ENCODE assay signal across 12 cellular contexts in the genomic region with DNA sequence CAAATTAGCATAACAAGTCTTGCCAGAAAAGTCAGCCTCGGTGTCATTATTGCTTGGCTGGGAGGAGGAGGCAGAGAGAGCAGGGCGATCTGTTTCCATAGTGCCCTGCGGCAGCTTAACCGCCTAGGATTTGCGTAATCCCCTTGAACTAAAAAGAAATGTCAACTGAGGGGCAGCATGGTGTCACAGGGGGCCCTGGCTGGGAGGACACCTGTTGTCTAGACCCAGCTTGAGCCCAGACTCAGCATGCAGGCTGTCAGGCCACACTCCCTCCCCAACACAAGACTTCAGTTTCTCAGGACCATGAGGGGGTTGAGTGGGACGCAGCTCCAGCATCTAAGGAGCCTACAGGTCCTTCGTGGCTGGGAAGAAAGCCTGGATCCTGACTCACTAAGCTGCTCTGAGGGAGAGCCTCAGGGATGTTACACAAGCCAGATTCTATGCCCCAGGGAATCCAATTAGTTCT. TPM values are rescaled to one million over a fixed set of nuclear protein-coding genes. Genes with fewer than 3 reads are reported as not detected.
DNase-seq lines count a peak whose midpoint lies in the region; ATAC-seq and TF ChIP-seq lines count a peak whose summit lies in the region.
"Had no signal": no experiment of that assay in that cellular context is flagged by ENCODE, and none has a peak within 500 bp of the region (broad histone marks: within the 10 kb centered on the region; RNA-seq: fewer than 3 reads in every experiment).

No MANE protein-coding gene starts in this region.

- H3K79me2 ChIP-seq in GM23248 (ENCODE audit: insufficient read depth) (no peaks in the 10 kb centered on the region), osteoblast (ENCODE audit: insufficient read depth, low read length) (no peaks in the 10 kb centered on the region)

- peak; percentile 74 for DNase-seq in GM23248
- peak; percentile 47 for DNase-seq in NCI-H526 treated with DMSO at 0.1 percent for 48 hours (lab: John Stamatoyannopoulos, UW)
- DNase-seq in osteoblast (ENCODE audit: insufficient read length, low spot score, missing footprints) = peak; percentile 89
- DNase-seq in mucosa of gallbladder (ENCODE audit: low spot score) = no peak
- DNase-seq in NCI-H510A treated with DMSO at 0.1 percent for 48 hours (lab: John Stamatoyannopoulos, UW) = no peak
- DNase-seq: activated CD8-positive, alpha-beta memory T cell treated with anti-CD3 and anti-CD28 coated beads for 24 hours; NCI-H2227 treated with DMSO at 0.1 percent for 48 hours; occipital lobe; SW 1271 had no signal

- H3K4me2 ChIP-seq in GM23248 (ENCODE audit: unreplicated experiment) (no peak overlapping the region), osteoblast (ENCODE audit: insufficient read depth, low read length) (peak overlapping the region; percentile 32)

- no peaks in the 10 kb centered on the region for H3K9me2 ChIP-seq in GM23248 (ENCODE audit: insufficient read depth)

- H3K36me3 ChIP-seq in GM23248 (ENCODE audit: low read depth) = no peaks in the 10 kb centered on the region
- no peaks in the 10 kb centered on the region for H3K36me3 ChIP-seq in osteoblast (ENCODE audit: insufficient read depth, low read length)

- H4K20me1 ChIP-seq in GM23248 (ENCODE audit: insufficient read depth) (no peaks in the 10 kb centered on the region), osteoblast (ENCODE audit: insufficient read depth, low read length) (no peaks in the 10 kb centered on the region)

- H3K27me3 ChIP-seq in GM23248 (replicated peaks; ENCODE audit: insufficient read depth) = no peaks in the 10 kb centered on the region
- H3K27me3 ChIP-seq in osteoblast (ENCODE audit: insufficient read depth, low read length) = no peaks in the 10 kb centered on the region

- ATAC-seq in esophagus mucosa (peak; percentile 19), GM18909 (IDR thresholded peaks at IDR 0.05; ENCODE audit: poor library complexity, unreplicated experiment) (no peak), HG02852 (IDR thresholded peaks at IDR 0.05; ENCODE audit: unreplicated experiment) (no peak)

- H3K27ac ChIP-seq in GM23248 (no peak overlapping the region), osteoblast (ENCODE audit: low read depth, low read length) (no peak overlapping the region)

- TF ChIP-seq CTCF in osteoblast (IDR thresholded peaks at IDR 0.05; ENCODE audit: extremely low read depth, low read depth, low read length) = no peak

- in situ Hi-C loops in GM23248 (cut with MboI) = no loop called here

- WGBS in GM23248 (ENCODE audit: low coverage in 1 of 2, low lambda C conversion rate in 2 of 2, missing lambda C conversion rate in 2 of 2), 2 experiments = 62 to 67% methylated on average over 7 of the region's 7 CpGs

- H2AFZ ChIP-seq in GM23248 = no peak overlapping the region
- no peak overlapping the region for H2AFZ ChIP-seq in osteoblast (ENCODE audit: low read length)

- no peak overlapping the region for H3K9ac ChIP-seq in GM23248

- H3K4me3 ChIP-seq in GM23248 (no peak overlapping the region), osteoblast (ENCODE audit: insufficient read depth, low read length) (peak overlapping the region; percentile 18)

- H3K4me1 ChIP-seq in GM23248 (ENCODE audit: insufficient read depth) (peaks cover 16% of the 10 kb centered on the region), osteoblast (ENCODE audit: insufficient read depth, low read length) (peaks cover 8% of the 10 kb centered on the region)

- H3F3A ChIP-seq in GM23248 (ENCODE audit: insufficient read depth) = no peaks in the 10 kb centered on the region

- H3K9me3 ChIP-seq in GM23248 (ENCODE audit: low read depth) (no peaks in the 10 kb centered on the region), osteoblast (ENCODE audit: low read depth, low read length) (no peaks in the 10 kb centered on the region)

RNA-seq across cellular contexts. Expression of a gene that starts 17.3 kb away (rescaled TPM):
- 24.9 and 36.4 TPM in 2 replicates for total RNA-seq in GM23248 (2014; rRNA removed; shearing (Covaris generic))
- polyA plus RNA-seq in GM23248 (2016; fragmentation: Nextera tagmentation; extraction: Ambion mirVana) = 75.9 and 76.6 TPM in 2 replicates
- total RNA-seq in esophagus mucosa = 42.7 TPM
- total RNA-seq in osteoblast = 17.7 and 18.3 TPM in 2 replicates
- total RNA-seq in mucosa of gallbladder = 44.0 TPM

RNA-seq across cellular contexts. Expression of a gene that starts 17.6 kb away (rescaled TPM):
- total RNA-seq in GM23248 (2014; rRNA removed; shearing (Covaris generic)) = 14.6 and 20.5 TPM in 2 replicates
- polyA plus RNA-seq in GM23248 (2016; fragmentation: Nextera tagmentation; extraction: Ambion mirVana) = 38.4 and 45.3 TPM in 2 replicates
- total RNA-seq in esophagus mucosa = 31.1 TPM
- 11.2 and 13.0 TPM in 2 replicates for total RNA-seq in osteoblast
- 17.5 TPM for total RNA-seq in mucosa of gallbladder

Comparison
In these comparisons a context has a peak if more than half of its experiments do, and no peak if none do; other contexts are left out.
1. DNase-seq: peak in GM23248 (single experiment), NCI-H526 treated with DMSO at 0.1 percent for 48 hours (single experiment) and osteoblast (single experiment); none in mucosa of gallbladder (single experiment) and NCI-H510A treated with DMSO at 0.1 percent for 48 hours (single experiment).